ENCODE assay signal across 1 cellular context in genomic region chr5:103523319-103523718, GRCh38.
TF ChIP-seq lines count a peak whose summit lies in the region.

No MANE protein-coding gene starts in this region.

TF ChIP-seq in SK-N-SH treated with all-trans-retinoic acid at 6 μM for 48 hours, 23 proteins besides CTCF, POLR2A, EP300 and RAD21 (continued from another document):
- no peak for TF ChIP-seq POU6F1 (CRISPR knock-in tag; IDR thresholded peaks at IDR 0.05; ENCODE audit: borderline replicate concordance, low read depth)
